In the genomic region with DNA sequence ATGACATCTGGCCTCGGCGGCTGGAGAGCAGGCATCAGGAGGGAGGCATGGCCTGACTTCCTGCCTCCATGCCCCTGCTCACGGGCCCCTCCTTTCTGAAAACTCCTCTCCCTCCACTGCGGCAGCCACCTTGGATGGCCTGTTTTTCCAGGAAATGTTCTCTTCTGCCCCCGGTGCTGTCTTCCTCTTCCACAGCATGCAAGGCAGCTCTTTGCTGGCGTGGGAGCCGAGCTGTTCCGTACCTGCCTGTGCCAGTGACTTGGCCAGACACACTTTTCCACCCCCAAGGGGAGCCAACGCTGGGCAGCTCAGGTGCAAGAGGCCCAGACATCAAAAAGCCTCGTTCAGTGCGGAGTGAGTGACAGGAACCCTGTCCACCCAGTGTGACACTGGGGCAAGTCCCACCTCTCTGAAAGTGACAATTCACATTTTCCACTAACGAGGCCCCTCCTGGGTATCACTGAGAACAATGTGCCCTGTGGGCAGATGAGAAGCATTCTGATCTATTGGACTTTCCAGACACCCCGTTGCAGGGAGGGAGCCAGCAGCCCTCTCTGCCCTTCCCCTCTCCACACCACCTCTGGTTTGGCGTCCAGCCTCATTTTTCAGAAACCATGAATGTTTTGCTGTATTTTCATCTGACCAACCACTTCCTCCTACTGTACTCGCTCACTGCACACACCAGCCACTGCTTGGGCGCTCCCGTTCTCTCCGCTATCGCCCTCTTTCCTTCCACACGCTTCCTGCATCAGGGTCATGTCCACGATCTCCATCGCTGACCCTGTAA, we compare ENCODE assay signal across 8 cellular contexts. TPM values are rescaled to one million over a fixed set of nuclear protein-coding genes. Genes with fewer than 3 reads are reported as not detected.
DNase-seq lines count a peak whose midpoint lies in the region; ATAC-seq and TF ChIP-seq lines count a peak whose summit lies in the region.

No MANE protein-coding gene starts in this region.

- TF ChIP-seq CTCF in GM06990 (IDR thresholded peaks at IDR 0.05; ENCODE audit: insufficient read depth, low read length, poor library complexity, severe bottlenecking) (no peak), right atrium auricular region (IDR thresholded peaks at IDR 0.05) (no peak)

- no peaks in the 10 kb centered on the region for H3K9me3 ChIP-seq in right atrium auricular region

- peak; percentile 38 for ATAC-seq in GM21737 (IDR thresholded peaks at IDR 0.05; ENCODE audit: unreplicated experiment)

- H3K4me3 ChIP-seq in GM06990 (replicated peaks; ENCODE audit: low read depth, low read length) (no peak overlapping the region; the same call in 1 of the 2 replicates), right atrium auricular region (no peak overlapping the region)

- H3K27ac ChIP-seq in right atrium auricular region, result peak overlapping the region; percentile 64 to 74

- H3K4me1 ChIP-seq in right atrium auricular region, result peaks cover 3 to 66% of the 10 kb centered on the region in 2 donors

- DNase-seq in GM06990 (ENCODE audit: extremely low read depth, insufficient read length) (peak; percentile 73), NCI-H69 (lab: John Stamatoyannopoulos, UW) (peak; percentile 27), right atrium auricular region (ENCODE audit: low spot score) (no peak), NCI-H774 (lab: John Stamatoyannopoulos, UW) (no peak), SK-N-DZ (ENCODE audit: low spot score) (no peak)
- peak; percentile 85 to 88 for DNase-seq in activated T-cell treated with anti-CD3 and anti-CD28 coated beads, Interleukin-2, amount 50 U/mL, for 48 hours
- peak; percentile 66 to 72 for DNase-seq in stimulated activated CD4-positive, alpha-beta T cell treated with anti-CD3 and anti-CD28 coated beads, Interleukin-2, amount 100 ng/mL, for 48 hours

- H3K27me3 ChIP-seq in GM06990 (replicated peaks; ENCODE audit: control insufficient read depth, insufficient read depth, low read length), result no peaks in the 10 kb centered on the region
- H3K27me3 ChIP-seq in right atrium auricular region, result no peaks in the 10 kb centered on the region

- peaks cover 1% of the 10 kb centered on the region for H3K36me3 ChIP-seq in GM06990 (ENCODE audit: control insufficient read depth, insufficient read depth, low read length)
- peaks cover 13% of the 10 kb centered on the region for H3K36me3 ChIP-seq in right atrium auricular region

RNA-seq across cellular contexts. Expression of gene NSMCE1, which starts 31.1 kb away (rescaled TPM):
- 10 to 100 TPM; 24.0 to 35.8 TPM for total RNA-seq in right atrium auricular region
- polyA plus RNA-seq in SK-N-DZ (2014; cell fraction: cytosol; rRNA removed), result 75.4 and 86.0 TPM in 2 replicates
- 39.8 and 43.7 TPM in 2 replicates for polyA plus RNA-seq in SK-N-DZ (2014; cell fraction: nucleus; rRNA removed)

RNA-seq across cellular contexts. Expression of gene KDM8, which starts 34.1 kb away (rescaled TPM):
- 1 to 10 TPM; 2.9 to 3.8 TPM for total RNA-seq in right atrium auricular region
- polyA plus RNA-seq in SK-N-DZ (2014; cell fraction: cytosol; rRNA removed), result 5.0 and 15.0 TPM in 2 replicates
- 3.5 and 4.6 TPM in 2 replicates for polyA plus RNA-seq in SK-N-DZ (2014; cell fraction: nucleus; rRNA removed)

Comparison
In these comparisons a context has a peak if more than half of its experiments do, and no peak if none do; other contexts are left out.
1. DNase-seq: peak in GM06990 (single experiment), NCI-H69 (single experiment), activated T-cell treated with anti-CD3 and anti-CD28 coated beads, Interleukin-2, amount 50 U/mL, for 48 hours (2 of 2) and stimulated activated CD4-positive, alpha-beta T cell treated with anti-CD3 and anti-CD28 coated beads, Interleukin-2, amount 100 ng/mL, for 48 hours (2 of 2); none in right atrium auricular region (single experiment), NCI-H774 (single experiment) and SK-N-DZ (single experiment).